Comparison of ENCODE assay signal across 24 cellular contexts in genomic region chr6:161654209-161654608, GRCh38.
"Had no signal": no experiment of that assay in that cellular context is flagged by ENCODE, and none has a peak within 500 bp of the region (broad histone marks: within the 10 kb centered on the region; RNA-seq: fewer than 3 reads in every experiment).

No MANE protein-coding gene starts in this region.

- ATAC-seq: gastrocnemius medialis, heart right ventricle, left cardiac atrium, left lung, left ventricle myocardium superior, lower lobe of right lung, mucosa of descending colon had no signal

- H3K27me3 ChIP-seq: dorsolateral prefrontal cortex, esophagus squamous epithelium, gastrocnemius medialis, heart right ventricle, left lung had no signal

- DNase-seq: dermis blood vessel endothelial cell; dorsolateral prefrontal cortex; effector CD4-positive, alpha-beta T cell; effector memory CD4-positive, alpha-beta T cell; esophagus squamous epithelium; foreskin fibroblast; foreskin melanocyte; gastrocnemius medialis; glutamatergic neuron; head of caudate nucleus; heart right ventricle; hippocampal formation; left cardiac atrium; left lung; left ventricle myocardium superior; lower lobe of right lung; mesenchymal stem cell; mucosa of descending colon had no signal

- FAIRE-seq: colon, endothelial cell of umbilical vein, islet of Langerhans, keratinocyte had no signal

- H3K36me3 ChIP-seq: esophagus squamous epithelium, gastrocnemius medialis, heart right ventricle, left lung, lower lobe of right lung had no signal

- H3K36me3 Mint-ChIP-seq: mesothelial cell of epicardium had no signal

- H3K4me1 Mint-ChIP-seq: mesothelial cell of epicardium had no signal

- H3K4me1 ChIP-seq: esophagus squamous epithelium, gastrocnemius medialis, heart right ventricle, left lung, lower lobe of right lung had no signal

- H3K4me3 ChIP-seq: coronary artery, dorsolateral prefrontal cortex, esophagus squamous epithelium, gastrocnemius medialis, heart right ventricle, left lung, lower lobe of right lung, mucosa of descending colon had no signal

- H3K27ac ChIP-seq: coronary artery, dorsolateral prefrontal cortex, esophagus squamous epithelium, gastrocnemius medialis, heart right ventricle, left lung, lower lobe of right lung had no signal

- H3K9me3 ChIP-seq: esophagus squamous epithelium, gastrocnemius medialis, lower lobe of right lung, mucosa of descending colon had no signal

- H3K4me3 Mint-ChIP-seq: mesothelial cell of epicardium had no signal

- H3K27ac Mint-ChIP-seq: mesothelial cell of epicardium had no signal
